In the genomic region with DNA sequence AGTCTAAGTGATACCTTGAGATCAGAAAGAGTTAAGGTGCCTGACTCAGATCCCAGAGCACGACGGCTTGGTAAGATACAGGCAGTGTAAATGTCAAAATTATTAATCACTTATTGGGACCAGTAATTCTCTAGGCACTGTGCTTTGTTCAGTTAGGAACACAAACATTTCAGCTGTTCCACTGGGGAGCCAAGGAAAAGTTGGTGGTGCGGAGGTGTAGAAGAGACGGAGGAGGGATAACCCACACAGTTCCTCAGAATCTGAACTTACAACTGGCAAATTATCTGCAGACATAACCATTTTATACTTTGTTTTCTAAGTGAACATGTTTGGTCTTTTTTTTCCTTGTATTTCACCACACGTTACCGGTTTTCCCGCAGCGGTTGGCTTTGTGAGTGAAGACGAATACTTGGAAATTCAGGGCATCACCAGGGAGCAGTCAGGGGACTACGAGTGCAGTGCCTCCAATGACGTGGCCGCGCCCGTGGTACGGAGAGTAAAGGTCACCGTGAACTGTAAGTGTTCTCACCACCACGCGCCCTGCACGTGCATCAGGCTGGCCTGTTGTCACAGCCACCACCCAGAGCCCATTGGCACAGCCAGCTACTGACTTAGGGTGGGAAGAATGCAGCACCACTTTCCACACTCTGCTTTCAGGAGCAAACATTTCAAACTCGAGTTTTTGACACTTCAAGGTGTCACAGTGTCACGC, we compare ENCODE assay signal across 28 cellular contexts.
"Had no signal": no experiment of that assay in that cellular context is flagged by ENCODE, and none has a peak within 500 bp of the region (broad histone marks: within the 10 kb centered on the region; RNA-seq: fewer than 3 reads in every experiment).

No MANE protein-coding gene starts in this region.

- H3K4me3 ChIP-seq: adrenal gland, body of pancreas, esophagus muscularis mucosa had no signal

- H3K9me3 ChIP-seq: adrenal gland, body of pancreas, esophagus muscularis mucosa had no signal

- DNase-seq: activated B cell treated with CpG ODN at 0.5 μM for 24 hours; activated CD4-positive, alpha-beta T cell treated with anti-CD3 and anti-CD28 coated beads for 48 hours; activated CD4-positive, alpha-beta T cell treated with anti-CD3 and anti-CD28 coated beads, Interleukin-2, amount 50 U/mL, for 1 hour; activated CD4-positive, alpha-beta T cell treated with anti-CD3 and anti-CD28 coated beads, Interleukin-2, amount 50 U/mL, for 48 hours; activated CD8-positive, alpha-beta memory T cell treated with anti-CD3 and anti-CD28 coated beads for 24 hours; activated CD8-positive, alpha-beta T cell treated with anti-CD3 and anti-CD28 coated beads for 36 hours; activated effector memory CD4-positive, alpha-beta T cell treated with anti-CD3 and anti-CD28 coated beads, Interleukin-2, amount 50 U/mL, for 16 hours; activated naive CD4-positive, alpha-beta T cell treated with anti-CD3 and anti-CD28 coated beads for 36 hours; activated naive CD8-positive, alpha-beta T cell treated with anti-CD3 and anti-CD28 coated beads for 36 hours; activated naive CD8-positive, alpha-beta T cell treated with anti-CD3 and anti-CD28 coated beads, Interleukin-2, amount 50 U/mL, for 24 hours; activated T-cell treated with anti-CD3 and anti-CD28 coated beads, Interleukin-2, amount 50 U/mL, for 1 hour; activated T-cell treated with anti-CD3 and anti-CD28 coated beads, Interleukin-2, amount 50 U/mL, for 48 hours; adrenal gland; amygdala; aorta; body of pancreas; cortex of kidney; dermis blood vessel endothelial cell; effector CD4-positive, alpha-beta T cell; effector memory CD8-positive, alpha-beta T cell; erythroblast; foreskin melanocyte; T-helper 1 cell; T-helper 17 cell; T1000; WERI-Rb-1 had no signal

- H3K36me3 ChIP-seq: adrenal gland, esophagus muscularis mucosa, WERI-Rb-1 had no signal

- H3K27ac ChIP-seq: adrenal gland, body of pancreas, WERI-Rb-1 had no signal

- H3K4me1 ChIP-seq: adrenal gland, body of pancreas had no signal

- H3K27me3 ChIP-seq: adrenal gland, body of pancreas, esophagus muscularis mucosa had no signal

- ATAC-seq: activated CD4-positive, CD25-positive, alpha-beta regulatory T cell treated with anti-CD3 and anti-CD28 coated beads, Interleukin-2, amount 50 U/mL, for 24 hours; activated CD8-positive, alpha-beta T cell treated with anti-CD3 and anti-CD28 coated beads for 36 hours; activated naive CD8-positive, alpha-beta T cell treated with anti-CD3 and anti-CD28 coated beads, Interleukin-2, amount 50 U/mL, for 24 hours; body of pancreas; effector memory CD8-positive, alpha-beta T cell; T-helper 17 cell had no signal
